ENCODE assay signal across 30 cellular contexts in the genomic region with DNA sequence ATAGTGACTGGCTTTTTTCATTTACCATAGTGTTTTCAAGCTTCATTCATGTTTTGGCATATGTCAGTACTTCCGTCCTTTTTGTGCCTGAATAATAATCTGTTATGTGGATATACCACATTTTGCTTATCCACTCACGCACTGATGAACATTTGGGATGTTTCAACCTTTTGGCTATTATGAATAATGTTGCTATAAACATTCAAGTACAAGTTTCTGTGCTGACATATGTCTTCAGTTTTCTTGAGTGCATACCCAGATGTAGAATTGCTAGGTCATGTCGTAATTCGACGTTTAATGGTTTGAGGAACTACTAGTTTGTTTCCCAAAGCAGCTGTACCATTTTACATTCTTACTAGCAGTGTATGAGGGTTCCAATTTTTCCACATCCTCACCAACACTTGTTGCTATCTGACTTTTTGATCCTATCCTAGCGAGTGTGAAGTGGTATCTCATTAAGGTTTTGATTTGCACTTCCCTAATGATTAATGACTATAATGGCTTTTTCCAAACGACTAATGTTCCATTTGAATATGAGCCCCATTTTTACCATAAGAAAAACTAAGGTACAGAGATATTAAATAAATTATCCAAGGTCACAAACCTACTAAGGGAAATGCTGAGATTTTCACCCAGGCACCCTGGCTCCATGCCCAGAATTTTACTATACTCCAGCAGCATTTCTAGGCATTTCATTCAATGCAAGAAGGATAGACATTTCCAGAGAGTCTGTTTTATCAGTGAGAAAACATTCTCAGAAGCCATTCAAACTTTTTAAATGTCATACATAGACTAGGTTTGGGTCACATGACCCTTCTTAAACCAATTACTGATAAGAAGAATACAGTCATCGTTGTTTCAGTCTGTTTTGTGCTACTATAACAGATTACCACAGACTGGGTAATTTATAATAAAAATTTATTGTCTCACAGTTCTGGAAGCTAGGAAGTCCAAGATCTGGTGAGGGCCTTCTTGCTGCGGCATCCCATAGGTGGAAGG.
DNase-seq lines count a peak whose midpoint lies in the region; ATAC-seq and TF ChIP-seq lines count a peak whose summit lies in the region.
"Had no signal": no experiment of that assay in that cellular context is flagged by ENCODE, and none has a peak within 500 bp of the region (broad histone marks: within the 10 kb centered on the region; RNA-seq: fewer than 3 reads in every experiment).

No MANE protein-coding gene starts in this region.

- no peak for ATAC-seq in GM19463 (IDR thresholded peaks at IDR 0.05; ENCODE audit: unreplicated experiment)
- ATAC-seq: esophagus mucosa, gastrocnemius medialis, lower lobe of right lung, right cardiac atrium, upper lobe of right lung had no signal

- H3K4me3 ChIP-seq in cardiac fibroblast (replicated peaks in 1 of 2; ENCODE audit: low read depth in 2 of 2, low read length in 2 of 2): no peak overlapping the region
- H3K4me3 ChIP-seq: ascending aorta, gastrocnemius medialis, HAP-1, lower lobe of right lung, suprapubic skin, upper lobe of right lung had no signal

- no peak for TF ChIP-seq CTCF in cardiac fibroblast (IDR thresholded peaks at IDR 0.05; ENCODE audit: low read depth, low read length)

- peak; percentile 18 for DNase-seq in NOMO-1 treated with DMSO at 0.1 percent for 48 hours (lab: John Stamatoyannopoulos, UW; ENCODE audit: unreplicated experiment)
- no peak for DNase-seq in NOMO-1 treated with dmso at 0.1 percent for 144 hours (lab: John Stamatoyannopoulos, UW; ENCODE audit: unreplicated experiment)
- DNase-seq in NCI-H226: peak; percentile 47
- DNase-seq in cardiac fibroblast (ENCODE audit: low read depth in 2 of 2): peak; percentile 9 to 51
- DNase-seq in GF-D8 (lab: John Stamatoyannopoulos, UW): no peak
- no peak for DNase-seq in activated CD4-positive, alpha-beta T cell treated with anti-CD3 and anti-CD28 coated beads for 48 hours
- DNase-seq in NCI-H2227 treated with DMSO at 0.1 percent for 48 hours (lab: John Stamatoyannopoulos, UW): no peak
- DNase-seq: activated CD4-positive, alpha-beta T cell treated with anti-CD3 and anti-CD28 coated beads for 4 hours; activated naive CD8-positive, alpha-beta T cell treated with anti-CD3 and anti-CD28 coated beads, Interleukin-2, amount 10 ng/mL, durations not matched to agents 7 days and 5 days; activated T-cell treated with anti-CD3 and anti-CD28 coated beads for 4 hours; AML-193; CD4-positive, CD25-positive, alpha-beta regulatory T cell; gastrocnemius medialis; lower lobe of right lung; midbrain; naive B cell; NCI-H524 treated with DMSO at 0.1 percent for 48 hours; posterior cingulate gyrus; right cardiac atrium; SIG-M5; stimulated activated CD4-positive, alpha-beta T cell treated with anti-CD3 and anti-CD28 coated beads, Interleukin-1b, Interleukin-23, amount 100 ng/mL, for 48 hours; stimulated activated naive CD4-positive, alpha-beta T cell treated with Interleukin-2 at 50 U/mL for 16 hours; T-helper 9 cell; upper lobe of right lung; WERI-Rb-1 had no signal

Comparison
In these comparisons a context has a peak if more than half of its experiments do, and no peak if none do; other contexts are left out.
1. DNase-seq: peak in NOMO-1 treated with DMSO at 0.1 percent for 48 hours (single experiment), NCI-H226 (single experiment) and cardiac fibroblast (2 of 2); none in NOMO-1 treated with dmso at 0.1 percent for 144 hours (single experiment), GF-D8 (single experiment), activated CD4-positive, alpha-beta T cell treated with anti-CD3 and anti-CD28 coated beads for 48 hours (single experiment) and NCI-H2227 treated with DMSO at 0.1 percent for 48 hours (single experiment).